2 cellular contexts compared by ENCODE assay signal in genomic region chr2:238383743-238384370, GRCh38.
TF ChIP-seq lines count a peak whose summit lies in the region.

No MANE protein-coding gene starts in this region.

TF ChIP-seq in WTC11, 78 proteins besides CTCF, POLR2A, EP300 and RAD21 (continued from another document):
- TF ChIP-seq IRF1 (CRISPR knock-in tag; IDR thresholded peaks at IDR 0.05) (no peak), ZBTB21 (CRISPR knock-in tag; IDR thresholded peaks at IDR 0.05; ENCODE audit: borderline replicate concordance) (no peak), ZNF425 (CRISPR knock-in tag; conservative IDR thresholded peaks at IDR 0.05) (no peak), NFE2L1 (CRISPR knock-in tag; IDR thresholded peaks at IDR 0.05) (no peak), ARID4B (CRISPR knock-in tag; IDR thresholded peaks at IDR 0.05; ENCODE audit: borderline replicate concordance) (no peak), CBFB (CRISPR knock-in tag; IDR thresholded peaks at IDR 0.05; ENCODE audit: low read depth) (no peak), GTF2I (CRISPR knock-in tag; conservative IDR thresholded peaks at IDR 0.05) (no peak), E2F1 (CRISPR knock-in tag; IDR thresholded peaks at IDR 0.05) (no peak), MAX (CRISPR knock-in tag; IDR thresholded peaks at IDR 0.05) (no peak), USF1 (CRISPR knock-in tag; IDR thresholded peaks at IDR 0.05) (no peak), ERG (CRISPR knock-in tag; IDR thresholded peaks at IDR 0.05) (no peak)

TF ChIP-seq in HepG2, 621 proteins besides CTCF, POLR2A, EP300 and RAD21 (continued from another document):
- TF ChIP-seq MLX (CRISPR knock-in tag; IDR thresholded peaks at IDR 0.05) (no peak), NCOA2 (CRISPR knock-in tag; IDR thresholded peaks at IDR 0.05) (no peak), TEAD3 (CRISPR knock-in tag; optimal IDR thresholded peaks at IDR 0.05; ENCODE audit: borderline replicate concordance) (no peak), ZNF256 (CRISPR knock-in tag; conservative IDR thresholded peaks at IDR 0.05) (no peak), ZNF143 (CRISPR knock-in tag; IDR thresholded peaks at IDR 0.05) (no peak), GATAD1 (CRISPR knock-in tag; IDR thresholded peaks at IDR 0.05) (no peak), ISX (CRISPR knock-in tag; conservative IDR thresholded peaks at IDR 0.05) (no peak), RBAK (CRISPR knock-in tag; IDR thresholded peaks at IDR 0.05) (no peak), ZSCAN30 (CRISPR knock-in tag; IDR thresholded peaks at IDR 0.05) (no peak)
